ENCODE assay signal across 9 cellular contexts in the genomic region with DNA sequence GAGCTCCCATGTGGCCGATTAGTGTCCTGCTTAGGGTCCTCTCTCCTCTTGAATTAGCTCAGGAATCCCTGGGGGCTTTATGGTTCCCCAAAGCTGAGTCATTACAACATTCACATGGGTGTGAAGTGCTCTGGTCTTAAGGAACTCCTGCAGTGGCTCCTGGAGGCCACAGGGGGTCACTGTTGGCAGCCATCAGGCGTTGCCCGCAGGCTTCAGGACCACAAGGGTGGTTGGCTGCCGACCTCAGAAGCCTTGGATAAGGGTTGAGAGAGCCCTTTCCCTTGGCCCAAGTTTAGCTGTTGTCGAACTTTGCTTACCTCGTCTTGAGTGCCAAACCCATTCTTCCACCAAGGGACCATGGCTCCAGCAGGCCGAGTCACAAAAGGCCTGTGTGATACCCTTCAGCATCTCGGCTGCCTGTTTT.
DNase-seq lines count a peak whose midpoint lies in the region; ATAC-seq and TF ChIP-seq lines count a peak whose summit lies in the region.
"Had no signal": no experiment of that assay in that cellular context is flagged by ENCODE, and none has a peak within 500 bp of the region (broad histone marks: within the 10 kb centered on the region; RNA-seq: fewer than 3 reads in every experiment).

No MANE protein-coding gene starts in this region.

- H3K4me1 ChIP-seq in lung (ENCODE audit: control insufficient read depth in 2 of 2, insufficient read depth in 2 of 2, low read length in 2 of 2) (peaks cover 0 to 3% of the 10 kb centered on the region in 2 donors), tibial nerve (no peaks in the 10 kb centered on the region)

- H3K27ac Mint-ChIP-seq in dendritic cell treated with granulocyte-macrophage colony-stimulating factor and Interleukin-4, amounts not matched to agents 40 ng/mL and 50 ng/mL, for 4 days: peak overlapping the region; percentile 75
- H3K27ac Mint-ChIP-seq: CD4-positive, alpha-beta memory T cell had no signal

- DNase-seq in NCI-H146 (lab: John Stamatoyannopoulos, UW) (peak; percentile 42), NCI-H146 treated with DMSO at 0.1 percent for 48 hours (lab: John Stamatoyannopoulos, UW; ENCODE audit: unreplicated experiment) (no peak), SK-N-DZ (ENCODE audit: low spot score) (peak; percentile 59), lung (ENCODE audit: low spot score) (peak; percentile 45), tibial nerve (ENCODE audit: low spot score in 2 of 2) (no peak)

- peak; percentile 80 for ATAC-seq in GM21390 (IDR thresholded peaks at IDR 0.05; ENCODE audit: unreplicated experiment)
- peak; percentile 83 for ATAC-seq in HG03520 (IDR thresholded peaks at IDR 0.05; ENCODE audit: unreplicated experiment)
- ATAC-seq in lung (ENCODE audit: insufficient read depth, low FRiP score): no peak

- H3K9me3 ChIP-seq in lung (ENCODE audit: control insufficient read depth in 2 of 2, insufficient read depth in 1 of 2, low read length in 1 of 2) (no peaks in the 10 kb centered on the region), tibial nerve (no peaks in the 10 kb centered on the region)

- TF ChIP-seq POLR2A in tibial nerve (IDR thresholded peaks at IDR 0.05): no peak

- peaks cover 2% of the 10 kb centered on the region for H3K27me3 Mint-ChIP-seq in dendritic cell treated with granulocyte-macrophage colony-stimulating factor and Interleukin-4, amounts not matched to agents 40 ng/mL and 50 ng/mL, for 4 days
- H3K27me3 Mint-ChIP-seq: CD4-positive, alpha-beta memory T cell had no signal

- H3K27me3 ChIP-seq in lung (ENCODE audit: control insufficient read depth, insufficient read depth) (no peaks in the 10 kb centered on the region), tibial nerve (no peaks in the 10 kb centered on the region)

- 42 to 47% methylated on average over 8 of the region's 8 CpGs for WGBS in lung, 2 donors
- 31 to 33% methylated on average over 8 of the region's 8 CpGs for WGBS in tibial nerve, 2 donors

- no peak overlapping the region for H3K4me3 ChIP-seq in lung
- no peak overlapping the region for H3K4me3 ChIP-seq in tibial nerve

- H3K36me3 ChIP-seq in lung (ENCODE audit: control insufficient read depth in 2 of 2, insufficient read depth in 2 of 2, low read length in 2 of 2): no peaks in the 10 kb centered on the region
- no peaks in the 10 kb centered on the region for H3K36me3 ChIP-seq in tibial nerve

- H3K4me1 Mint-ChIP-seq in dendritic cell treated with granulocyte-macrophage colony-stimulating factor and Interleukin-4, amounts not matched to agents 40 ng/mL and 50 ng/mL, for 4 days (ENCODE audit: low read depth): peaks cover 41% of the 10 kb centered on the region
- H3K4me1 Mint-ChIP-seq: CD4-positive, alpha-beta memory T cell had no signal

- H3K9me3 Mint-ChIP-seq in dendritic cell treated with granulocyte-macrophage colony-stimulating factor and Interleukin-4, amounts not matched to agents 40 ng/mL and 50 ng/mL, for 4 days: no peaks in the 10 kb centered on the region

- H3K27ac ChIP-seq in lung (ENCODE audit: low read depth in 1 of 2, low read length in 1 of 2) (no peak overlapping the region), tibial nerve (no peak overlapping the region)

- TF ChIP-seq CTCF in lung (IDR thresholded peaks at IDR 0.05; ENCODE audit: control extremely low read depth, extremely low read depth) (peak; percentile 26), tibial nerve (IDR thresholded peaks at IDR 0.05) (peak in 4 of 5 experiments; percentile 26 to 38 (median 32))

- intact Hi-C loops in dendritic cell treated with granulocyte-macrophage colony-stimulating factor and Interleukin-4, amounts not matched to agents 40 ng/mL and 50 ng/mL, for 4 days (cut with micrococcal nuclease): loop anchor here (2.0 to 5.0 kb wide), 4 partner anchors 62 to 328 kb away; a partner anchor contains a TSS

- no peak for TF ChIP-seq EP300 in tibial nerve (IDR thresholded peaks at IDR 0.05)

- no peaks in the 10 kb centered on the region for H3K36me3 Mint-ChIP-seq in dendritic cell treated with granulocyte-macrophage colony-stimulating factor and Interleukin-4, amounts not matched to agents 40 ng/mL and 50 ng/mL, for 4 days (ENCODE audit: low read depth)
- H3K36me3 Mint-ChIP-seq: CD4-positive, alpha-beta memory T cell had no signal

- no peak overlapping the region for H3K4me3 Mint-ChIP-seq in dendritic cell treated with granulocyte-macrophage colony-stimulating factor and Interleukin-4, amounts not matched to agents 40 ng/mL and 50 ng/mL, for 4 days
- H3K4me3 Mint-ChIP-seq: CD4-positive, alpha-beta memory T cell had no signal

Comparison
In these comparisons a context has a peak if more than half of its experiments do, and no peak if none do; other contexts are left out.
1. DNase-seq: peak in NCI-H146 (single experiment), SK-N-DZ (single experiment) and lung (single experiment); none in NCI-H146 treated with DMSO at 0.1 percent for 48 hours (single experiment) and tibial nerve (0 of 2).